8 cellular contexts compared by ENCODE assay signal in genomic region chr7:142855401-142855743, GRCh38. TPM values are rescaled to one million over a fixed set of nuclear protein-coding genes. Genes with fewer than 3 reads are reported as not detected.
A peak's percentile ranks its signal among the peaks of the same experiment; 100 is the strongest.
DNase-seq lines count a peak whose midpoint lies in the region; ATAC-seq and TF ChIP-seq lines count a peak whose summit lies in the region.

No MANE protein-coding gene starts in this region.

- H3K4me1 Mint-ChIP-seq in activated T-cell treated with anti-CD3 and anti-CD28 coated beads, Interleukin-2, amount 50 U/mL, for 4 hours (ENCODE audit: low read depth), result peaks cover 26% of the 10 kb centered on the region
- peaks cover 4% of the 10 kb centered on the region for H3K4me1 Mint-ChIP-seq in activated CD4-positive, alpha-beta memory T cell treated with anti-CD3 and anti-CD28 coated beads, Interleukin-2, amount 10 ng/mL, durations not matched to agents 7 days and 5 days

- no peak for ATAC-seq in activated T-cell treated with anti-CD3 and anti-CD28 coated beads, Interleukin-2, amount 50 U/mL, for 4 hours
- ATAC-seq in GM18873 (IDR thresholded peaks at IDR 0.05; ENCODE audit: low FRiP score, unreplicated experiment), result no peak

- H3K9me3 Mint-ChIP-seq in activated T-cell treated with anti-CD3 and anti-CD28 coated beads, Interleukin-2, amount 50 U/mL, for 4 hours, result no peaks in the 10 kb centered on the region
- no peaks in the 10 kb centered on the region for H3K9me3 Mint-ChIP-seq in activated CD4-positive, alpha-beta memory T cell treated with anti-CD3 and anti-CD28 coated beads, Interleukin-2, amount 10 ng/mL, durations not matched to agents 7 days and 5 days

- H3K9me3 ChIP-seq in suprapubic skin, result no peaks in the 10 kb centered on the region

- CTCF ChIA-PET in activated CD4-positive, alpha-beta memory T cell treated with anti-CD3 and anti-CD28 coated beads, Interleukin-2, amount 10 ng/mL, durations not matched to agents 7 days and 5 days (lab: Charles Lee), result interaction anchor here (1.1 to 1.5 kb wide), 4 partner anchors 10 to 359 kb away, joined by 3 to 6 read pairs (median 4); no protein-coding TSS in a partner anchor

- no peak for DNase-seq in activated T-cell treated with anti-CD3 and anti-CD28 coated beads, Interleukin-2, amount 50 U/mL, for 4 hours
- DNase-seq in activated T-cell treated with anti-CD3 and anti-CD28 coated beads for 4 hours, result no peak
- DNase-seq in activated CD4-positive, alpha-beta memory T cell treated with anti-CD3 and anti-CD28 coated beads, Interleukin-2, amount 10 ng/mL, durations not matched to agents 7 days and 5 days, result no peak
- DNase-seq in iris pigment epithelial cell (ENCODE audit: low read depth), result peak; percentile 5
- DNase-seq in suprapubic skin (ENCODE audit: low spot score in 2 of 2), result no peak
- DNase-seq in NCI-H2227 treated with DMSO at 0.1 percent for 48 hours (lab: John Stamatoyannopoulos, UW), result no peak
- no peak for DNase-seq in NCI-H187 (lab: John Stamatoyannopoulos, UW)

- no peaks in the 10 kb centered on the region for H3K27me3 ChIP-seq in suprapubic skin

- peaks cover 46% of the 10 kb centered on the region for H3K4me1 ChIP-seq in suprapubic skin

- no peak overlapping the region for H3K27ac Mint-ChIP-seq in activated CD4-positive, alpha-beta memory T cell treated with anti-CD3 and anti-CD28 coated beads, Interleukin-2, amount 10 ng/mL, durations not matched to agents 7 days and 5 days

- TF ChIP-seq POLR2A in suprapubic skin (IDR thresholded peaks at IDR 0.05), result no peak

- 18% methylated on average over 4 of the region's 9 CpGs for whole genome bisulfite sequencing in suprapubic skin

- no peak for TF ChIP-seq CTCF in suprapubic skin (IDR thresholded peaks at IDR 0.05)

- peak overlapping the region; percentile 78 for H3K4me3 ChIP-seq in suprapubic skin

- H3K36me3 Mint-ChIP-seq in activated T-cell treated with anti-CD3 and anti-CD28 coated beads, Interleukin-2, amount 50 U/mL, for 4 hours (ENCODE audit: insufficient read depth), result no peaks in the 10 kb centered on the region
- peaks cover 2% of the 10 kb centered on the region for H3K36me3 Mint-ChIP-seq in activated CD4-positive, alpha-beta memory T cell treated with anti-CD3 and anti-CD28 coated beads, Interleukin-2, amount 10 ng/mL, durations not matched to agents 7 days and 5 days (ENCODE audit: low read depth)

- H3K27ac ChIP-seq in suprapubic skin, result peak overlapping the region; percentile 92

- peak overlapping the region; percentile 78 for H3K4me3 Mint-ChIP-seq in activated T-cell treated with anti-CD3 and anti-CD28 coated beads, Interleukin-2, amount 50 U/mL, for 4 hours
- peak overlapping the region; percentile 62 for H3K4me3 Mint-ChIP-seq in activated CD4-positive, alpha-beta memory T cell treated with anti-CD3 and anti-CD28 coated beads, Interleukin-2, amount 10 ng/mL, durations not matched to agents 7 days and 5 days

- TF ChIP-seq EP300 in suprapubic skin (IDR thresholded peaks at IDR 0.05), result no peak

- H3K36me3 ChIP-seq in suprapubic skin, result no peaks in the 10 kb centered on the region

- POLR2A ChIA-PET in activated CD4-positive, alpha-beta memory T cell treated with anti-CD3 and anti-CD28 coated beads, Interleukin-2, amount 10 ng/mL, durations not matched to agents 7 days and 5 days (lab: Charles Lee), result interaction anchor here (0.7 to 1.0 kb wide), 2 partner anchors 24 to 393 kb away, joined by 3 read pairs; no protein-coding TSS in a partner anchor

- H3K27me3 Mint-ChIP-seq in activated T-cell treated with anti-CD3 and anti-CD28 coated beads, Interleukin-2, amount 50 U/mL, for 4 hours (ENCODE audit: low read depth), result no peaks in the 10 kb centered on the region
- peaks cover 19% of the 10 kb centered on the region for H3K27me3 Mint-ChIP-seq in activated CD4-positive, alpha-beta memory T cell treated with anti-CD3 and anti-CD28 coated beads, Interleukin-2, amount 10 ng/mL, durations not matched to agents 7 days and 5 days

RNA-seq across cellular contexts. Expression of gene EPHB6, which starts 0.5 kb away (rescaled TPM):
- 1 to 10 TPM; 6.7 to 8.3 (median 8.0) TPM for total RNA-seq in activated T-cell treated with anti-CD3 and anti-CD28 coated beads, Interleukin-2, amount 50 U/mL, for 4 hours
- 1 to 10 TPM; 5.7 to 7.0 TPM for total RNA-seq in activated CD4-positive, alpha-beta memory T cell treated with anti-CD3 and anti-CD28 coated beads, Interleukin-2, amount 10 ng/mL, durations not matched to agents 7 days and 5 days
- 100 to 1,000 TPM; 207 to 299 (median 258) TPM for total RNA-seq in suprapubic skin

RNA-seq across cellular contexts. Expression of gene TRPV6, which starts 30.2 kb away (rescaled TPM):
- total RNA-seq in activated T-cell treated with anti-CD3 and anti-CD28 coated beads, Interleukin-2, amount 50 U/mL, for 4 hours, result not detected
- not detected for total RNA-seq in activated CD4-positive, alpha-beta memory T cell treated with anti-CD3 and anti-CD28 coated beads, Interleukin-2, amount 10 ng/mL, durations not matched to agents 7 days and 5 days
- 10 to 100 TPM in 3 of 4 donors, 1 to 10 TPM in 1; 7.5 to 34.8 (median 15.0) TPM for total RNA-seq in suprapubic skin

Comparison
In these comparisons a context has a peak if more than half of its experiments do, and no peak if none do; other contexts are left out.
1. RNA of gene EPHB6, which starts 0.5 kb away (total RNA-seq): 207 to 299 TPM in suprapubic skin; 6.7 to 8.3 TPM in activated T-cell treated with anti-CD3 and anti-CD28 coated beads, Interleukin-2, amount 50 U/mL, for 4 hours and 5.7 to 7.0 TPM in activated CD4-positive, alpha-beta memory T cell treated with anti-CD3 and anti-CD28 coated beads, Interleukin-2, amount 10 ng/mL, durations not matched to agents 7 days and 5 days; every median in the first group is over 10 times any median in the second.
2. RNA of gene TRPV6, which starts 30.2 kb away (total RNA-seq): 7.5 to 34.8 TPM in suprapubic skin; not detected in activated T-cell treated with anti-CD3 and anti-CD28 coated beads, Interleukin-2, amount 50 U/mL, for 4 hours and not detected in activated CD4-positive, alpha-beta memory T cell treated with anti-CD3 and anti-CD28 coated beads, Interleukin-2, amount 10 ng/mL, durations not matched to agents 7 days and 5 days; every median in the first group is over 4 times any median in the second.